1 cellular context compared by ENCODE assay signal in genomic region chr4:13642576-13642975, GRCh38.
TF ChIP-seq lines count a peak whose summit lies in the region.

No MANE protein-coding gene starts in this region.

TF ChIP-seq in H1, 55 proteins besides CTCF, POLR2A, EP300 and RAD21 (continued from another document):
- no peak for TF ChIP-seq EZH2 (IDR thresholded peaks at IDR 0.05; ENCODE audit: low read depth, low read length, severe bottlenecking)
- no peak for TF ChIP-seq MAFK (IDR thresholded peaks at IDR 0.05; ENCODE audit: low read depth, low read length)
- TF ChIP-seq SIN3A (conservative IDR thresholded peaks at IDR 0.05 in 1 of 2, IDR thresholded peaks at IDR 0.05 in 1 of 2; ENCODE audit: low read depth in 1 of 2, low read length in 2 of 2), result no peak
- TF ChIP-seq RFX5 (IDR thresholded peaks at IDR 0.05; ENCODE audit: borderline replicate concordance, low read depth, low read length), result no peak
